In genomic region chr3:73294532-73294931, GRCh38 we compare ENCODE assay signal across 1 cellular context.
TF ChIP-seq lines count a peak whose summit lies in the region.

No MANE protein-coding gene starts in this region.

TF ChIP-seq in GM23338, 12 proteins besides CTCF, POLR2A, EP300 and RAD21 (continued from another document):
- TF ChIP-seq, protein P1, sequence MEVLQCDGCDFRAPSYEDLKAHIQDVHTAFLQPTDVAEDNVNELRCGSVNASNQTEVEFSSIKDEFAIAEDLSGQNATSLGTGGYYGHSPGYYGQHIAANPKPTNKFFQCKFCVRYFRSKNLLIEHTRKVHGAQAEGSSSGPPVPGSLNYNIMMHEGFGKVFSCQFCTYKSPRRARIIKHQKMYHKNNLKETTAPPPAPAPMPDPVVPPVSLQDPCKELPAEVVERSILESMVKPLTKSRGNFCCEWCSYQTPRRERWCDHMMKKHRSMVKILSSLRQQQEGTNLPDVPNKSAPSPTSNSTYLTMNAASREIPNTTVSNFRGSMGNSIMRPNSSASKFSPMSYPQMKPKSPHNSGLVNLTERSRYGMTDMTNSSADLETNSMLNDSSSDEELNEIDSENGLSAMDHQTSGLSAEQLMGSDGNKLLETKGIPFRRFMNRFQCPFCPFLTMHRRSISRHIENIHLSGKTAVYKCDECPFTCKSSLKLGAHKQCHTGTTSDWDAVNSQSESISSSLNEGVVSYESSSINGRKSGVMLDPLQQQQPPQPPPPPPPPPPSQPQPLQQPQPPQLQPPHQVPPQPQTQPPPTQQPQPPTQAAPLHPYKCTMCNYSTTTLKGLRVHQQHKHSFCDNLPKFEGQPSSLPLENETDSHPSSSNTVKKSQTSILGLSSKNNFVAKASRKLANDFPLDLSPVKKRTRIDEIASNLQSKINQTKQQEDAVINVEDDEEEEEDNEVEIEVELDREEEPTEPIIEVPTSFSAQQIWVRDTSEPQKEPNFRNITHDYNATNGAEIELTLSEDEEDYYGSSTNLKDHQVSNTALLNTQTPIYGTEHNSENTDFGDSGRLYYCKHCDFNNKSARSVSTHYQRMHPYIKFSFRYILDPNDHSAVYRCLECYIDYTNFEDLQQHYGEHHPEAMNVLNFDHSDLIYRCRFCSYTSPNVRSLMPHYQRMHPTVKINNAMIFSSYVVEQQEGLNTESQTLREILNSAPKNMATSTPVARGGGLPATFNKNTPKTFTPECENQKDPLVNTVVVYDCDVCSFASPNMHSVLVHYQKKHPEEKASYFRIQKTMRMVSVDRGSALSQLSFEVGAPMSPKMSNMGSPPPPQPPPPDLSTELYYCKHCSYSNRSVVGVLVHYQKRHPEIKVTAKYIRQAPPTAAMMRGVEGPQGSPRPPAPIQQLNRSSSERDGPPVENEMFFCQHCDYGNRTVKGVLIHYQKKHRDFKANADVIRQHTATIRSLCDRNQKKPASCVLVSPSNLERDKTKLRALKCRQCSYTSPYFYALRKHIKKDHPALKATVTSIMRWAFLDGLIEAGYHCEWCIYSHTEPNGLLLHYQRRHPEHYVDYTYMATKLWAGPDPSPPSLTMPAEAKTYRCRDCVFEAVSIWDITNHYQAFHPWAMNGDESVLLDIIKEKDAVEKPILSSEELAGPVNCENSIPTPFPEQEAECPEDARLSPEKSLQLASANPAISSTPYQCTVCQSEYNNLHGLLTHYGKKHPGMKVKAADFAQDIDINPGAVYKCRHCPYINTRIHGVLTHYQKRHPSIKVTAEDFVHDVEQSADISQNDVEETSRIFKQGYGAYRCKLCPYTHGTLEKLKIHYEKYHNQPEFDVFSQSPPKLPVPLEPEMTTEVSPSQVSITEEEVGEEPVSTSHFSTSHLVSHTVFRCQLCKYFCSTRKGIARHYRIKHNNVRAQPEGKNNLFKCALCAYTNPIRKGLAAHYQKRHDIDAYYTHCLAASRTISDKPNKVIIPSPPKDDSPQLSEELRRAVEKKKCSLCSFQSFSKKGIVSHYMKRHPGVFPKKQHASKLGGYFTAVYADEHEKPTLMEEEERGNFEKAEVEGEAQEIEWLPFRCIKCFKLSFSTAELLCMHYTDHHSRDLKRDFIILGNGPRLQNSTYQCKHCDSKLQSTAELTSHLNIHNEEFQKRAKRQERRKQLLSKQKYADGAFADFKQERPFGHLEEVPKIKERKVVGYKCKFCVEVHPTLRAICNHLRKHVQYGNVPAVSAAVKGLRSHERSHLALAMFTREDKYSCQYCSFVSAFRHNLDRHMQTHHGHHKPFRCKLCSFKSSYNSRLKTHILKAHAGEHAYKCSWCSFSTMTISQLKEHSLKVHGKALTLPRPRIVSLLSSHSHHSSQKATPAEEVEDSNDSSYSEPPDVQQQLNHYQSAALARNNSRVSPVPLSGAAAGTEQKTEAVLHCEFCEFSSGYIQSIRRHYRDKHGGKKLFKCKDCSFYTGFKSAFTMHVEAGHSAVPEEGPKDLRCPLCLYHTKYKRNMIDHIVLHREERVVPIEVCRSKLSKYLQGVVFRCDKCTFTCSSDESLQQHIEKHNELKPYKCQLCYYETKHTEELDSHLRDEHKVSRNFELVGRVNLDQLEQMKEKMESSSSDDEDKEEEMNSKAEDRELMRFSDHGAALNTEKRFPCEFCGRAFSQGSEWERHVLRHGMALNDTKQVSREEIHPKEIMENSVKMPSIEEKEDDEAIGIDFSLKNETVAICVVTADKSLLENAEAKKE (CRISPR knock-in tag; IDR thresholded peaks at IDR 0.05), result no peak
- TF ChIP-seq JUNB (IDR thresholded peaks at IDR 0.05; ENCODE audit: unreplicated experiment) (no peak), ZNF114 (CRISPR knock-in tag; IDR thresholded peaks at IDR 0.05) (no peak), CREB1 (CRISPR knock-in tag; IDR thresholded peaks at IDR 0.05; ENCODE audit: low read depth) (no peak), ZNF331 (CRISPR knock-in tag; IDR thresholded peaks at IDR 0.05; ENCODE audit: low read depth) (no peak)
